ENCODE assay signal across 11 cellular contexts in the genomic region with DNA sequence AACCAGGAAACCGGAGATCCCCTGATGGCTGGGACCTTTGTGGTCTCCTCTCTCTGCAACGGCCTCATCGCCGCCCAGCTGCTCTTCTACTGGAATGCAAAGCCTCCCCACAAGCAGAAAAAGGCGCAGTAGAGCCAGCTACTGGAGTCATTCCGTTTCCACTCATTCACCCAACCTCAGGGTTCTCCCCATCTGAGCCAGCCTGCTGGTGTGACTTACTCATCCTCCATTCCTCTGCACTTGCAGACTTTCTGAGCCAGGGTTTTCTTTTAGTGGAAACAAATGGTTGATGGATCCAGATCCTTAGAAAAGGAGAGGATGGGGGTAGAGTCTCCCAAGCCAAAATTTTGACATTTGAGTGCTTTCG. TPM values are rescaled to one million over a fixed set of nuclear protein-coding genes. Genes with fewer than 3 reads are reported as not detected.
DNase-seq lines count a peak whose midpoint lies in the region; ATAC-seq and TF ChIP-seq lines count a peak whose summit lies in the region.
"Had no signal": no experiment of that assay in that cellular context is flagged by ENCODE, and none has a peak within 500 bp of the region (broad histone marks: within the 10 kb centered on the region; RNA-seq: fewer than 3 reads in every experiment).

No MANE protein-coding gene starts in this region.

- H3K36me3 Mint-ChIP-seq in central memory CD8-positive, alpha-beta T cell (ENCODE audit: insufficient read depth): peaks cover 20% of the 10 kb centered on the region

- no peak for ATAC-seq in central memory CD8-positive, alpha-beta T cell (replicated peaks; ENCODE audit: extremely low read depth, poor library complexity, severe bottlenecking)
- no peak for ATAC-seq in GM19467 (IDR thresholded peaks at IDR 0.05; ENCODE audit: unreplicated experiment)

- H2AFZ ChIP-seq in osteoblast (ENCODE audit: low read length): no peak overlapping the region

- peaks cover 52% of the 10 kb centered on the region for H3K4me1 ChIP-seq in osteoblast (ENCODE audit: insufficient read depth, low read length)

- H3K27ac ChIP-seq in osteoblast (ENCODE audit: low read depth, low read length): peak overlapping the region; percentile 56

- H3K4me2 ChIP-seq in osteoblast (ENCODE audit: insufficient read depth, low read length): peak overlapping the region; percentile 46

- H3K4me3 ChIP-seq in osteoblast (ENCODE audit: insufficient read depth, low read length): no peak overlapping the region

- peak; percentile 15 for TF ChIP-seq CTCF in osteoblast (IDR thresholded peaks at IDR 0.05; ENCODE audit: extremely low read depth, low read depth, low read length)

- no peaks in the 10 kb centered on the region for H3K27me3 ChIP-seq in osteoblast (ENCODE audit: insufficient read depth, low read length)

- no peaks in the 10 kb centered on the region for H3K27me3 Mint-ChIP-seq in central memory CD8-positive, alpha-beta T cell
- H3K27me3 Mint-ChIP-seq: activated naive CD8-positive, alpha-beta T cell treated with anti-CD3 and anti-CD28 coated beads for 36 hours had no signal

- H3K27ac Mint-ChIP-seq in central memory CD8-positive, alpha-beta T cell (ENCODE audit: low read depth): peak overlapping the region; percentile 74
- H3K27ac Mint-ChIP-seq: activated naive CD8-positive, alpha-beta T cell treated with anti-CD3 and anti-CD28 coated beads for 36 hours had no signal

- H3K9me3 Mint-ChIP-seq in central memory CD8-positive, alpha-beta T cell: no peaks in the 10 kb centered on the region
- H3K9me3 Mint-ChIP-seq: activated naive CD8-positive, alpha-beta T cell treated with anti-CD3 and anti-CD28 coated beads for 36 hours had no signal

- peaks cover 40% of the 10 kb centered on the region for H3K79me2 ChIP-seq in osteoblast (ENCODE audit: insufficient read depth, low read length)

- peak; percentile 98 for DNase-seq in EH (ENCODE audit: low read depth)
- peak; percentile 49 to 59 for DNase-seq in Kasumi-1 (lab: John Stamatoyannopoulos, UW)
- DNase-seq in central memory CD8-positive, alpha-beta T cell (ENCODE audit: low spot score in 2 of 2): no peak
- peak; percentile 99 for DNase-seq in osteoblast (ENCODE audit: insufficient read length, low spot score, missing footprints)
- no peak for DNase-seq in KG1 (lab: John Stamatoyannopoulos, UW)
- DNase-seq in SHP77 (lab: John Stamatoyannopoulos, UW): no peak
- no peak for DNase-seq in NCI-H748 (lab: John Stamatoyannopoulos, UW; ENCODE audit: unreplicated experiment)
- DNase-seq: activated naive CD8-positive, alpha-beta T cell treated with anti-CD3 and anti-CD28 coated beads for 36 hours; NCI-H1092 had no signal

- no peak overlapping the region for H3K4me3 Mint-ChIP-seq in central memory CD8-positive, alpha-beta T cell
- H3K4me3 Mint-ChIP-seq: activated naive CD8-positive, alpha-beta T cell treated with anti-CD3 and anti-CD28 coated beads for 36 hours; H9 had no signal

- H4K20me1 ChIP-seq in osteoblast (ENCODE audit: insufficient read depth, low read length): peaks cover 19% of the 10 kb centered on the region

- H3K9me3 ChIP-seq in osteoblast (ENCODE audit: low read depth, low read length): no peaks in the 10 kb centered on the region

- peaks cover 27% of the 10 kb centered on the region for H3K4me1 Mint-ChIP-seq in central memory CD8-positive, alpha-beta T cell

- H3K36me3 ChIP-seq in osteoblast (ENCODE audit: insufficient read depth, low read length): peaks cover 28% of the 10 kb centered on the region

RNA-seq across cellular contexts. Expression of gene SOX15, which starts 2.5 kb away (rescaled TPM):
- 0.59 and 0.72 TPM in 2 replicates for total RNA-seq in osteoblast

RNA-seq across cellular contexts. Expression of gene MPDU1, which starts 3.8 kb away (rescaled TPM):
- 60.1 and 64.1 TPM in 2 replicates for total RNA-seq in osteoblast

RNA-seq across cellular contexts. Expression of gene CD68, which starts 8.0 kb away (rescaled TPM):
- total RNA-seq in osteoblast: 31.8 and 55.7 TPM in 2 replicates

RNA-seq across cellular contexts. Expression of gene SENP3, which starts 25.7 kb away (rescaled TPM):
- 54.2 and 68.0 TPM in 2 replicates for total RNA-seq in osteoblast

RNA-seq across cellular contexts. Expression of gene FXR2, which starts 27.3 kb away (rescaled TPM):
- 41.8 and 42.7 TPM in 2 replicates for total RNA-seq in osteoblast

Comparison
In these comparisons a context has a peak if more than half of its experiments do, and no peak if none do; other contexts are left out.
1. DNase-seq: peak in EH (single experiment), Kasumi-1 (2 of 2) and osteoblast (single experiment); none in central memory CD8-positive, alpha-beta T cell (0 of 2), KG1 (single experiment), SHP77 (0 of 2) and NCI-H748 (single experiment).